In genomic region chr1:12540580-12541273, GRCh38 we compare ENCODE assay signal across 13 cellular contexts.
A peak's percentile ranks its signal among the peaks of the same experiment; 100 is the strongest.
DNase-seq lines count a peak whose midpoint lies in the region; ATAC-seq, FAIRE-seq and TF ChIP-seq lines count a peak whose summit lies in the region.
"Had no signal": no experiment of that assay in that cellular context is flagged by ENCODE, and none has a peak within 500 bp of the region (broad histone marks: within the 10 kb centered on the region; RNA-seq: fewer than 3 reads in every experiment).

No MANE protein-coding gene starts in this region.

- no peaks in the 10 kb centered on the region for H3K27me3 ChIP-seq in BLaER1 treated with 17β-estradiol and CSF1 and Interleukin-3, amounts not matched to agents 10 nM and 100 nM
- no peaks in the 10 kb centered on the region for H3K27me3 ChIP-seq in astrocyte (ENCODE audit: insufficient read depth, low read length)

- no peak for ATAC-seq in HG02610 (IDR thresholded peaks at IDR 0.05; ENCODE audit: unreplicated experiment)

- FAIRE-seq in astrocyte (lab: Jason Lieb, UNC) = no peak

- peaks cover 15 to 25% (median 21%) of the 10 kb centered on the region in 11 experiments for H3K9me3 ChIP-seq in BLaER1 treated with 17β-estradiol and CSF1 and Interleukin-3, amounts not matched to agents 10 nM and 100 nM (replicated peaks in 1 of 11)
- H3K9me3 ChIP-seq in astrocyte (ENCODE audit: insufficient read depth, low read depth, low read length) (no peaks in the 10 kb centered on the region), iPS-18c (ENCODE audit: control insufficient read depth, insufficient read depth, low read length) (no peaks in the 10 kb centered on the region)

- no peaks in the 10 kb centered on the region for H3K4me1 Mint-ChIP-seq in astrocyte (ENCODE audit: low read depth, unreplicated experiment)
- peaks cover 30% of the 10 kb centered on the region for H3K4me1 Mint-ChIP-seq in progenitor cell of endocrine pancreas (ENCODE audit: low read depth)

- H3K27me3 Mint-ChIP-seq in astrocyte (ENCODE audit: low read depth, unreplicated experiment) = peaks cover 11% of the 10 kb centered on the region
- H3K27me3 Mint-ChIP-seq in progenitor cell of endocrine pancreas = peaks cover 4% of the 10 kb centered on the region
- H3K27me3 Mint-ChIP-seq: activated naive CD8-positive, alpha-beta T cell had no signal

- no peak overlapping the region for H3K4me3 ChIP-seq in BLaER1 treated with 17β-estradiol and CSF1 and Interleukin-3, amounts not matched to agents 10 nM and 100 nM
- H3K4me3 ChIP-seq in astrocyte (ENCODE audit: insufficient read depth, low read depth, low read length) (no peak overlapping the region), iPS-18c (ENCODE audit: insufficient read depth, low read depth, low read length) (peak overlapping the region; percentile 20; the same call in 1 of the 2 replicates)

- H3K36me3 Mint-ChIP-seq in astrocyte (ENCODE audit: low read depth, unreplicated experiment) (no peaks in the 10 kb centered on the region), progenitor cell of endocrine pancreas (ENCODE audit: insufficient read depth) (no peaks in the 10 kb centered on the region)

- no peak for DNase-seq in astrocyte (ENCODE audit: low read depth)
- no peak for DNase-seq in progenitor cell of endocrine pancreas (ENCODE audit: low spot score, unreplicated experiment)
- no peak for DNase-seq in cerebellar cortex (ENCODE audit: low spot score)
- no peak for DNase-seq in T-helper 9 cell
- DNase-seq in SK-N-DZ (ENCODE audit: low spot score) = no peak
- DNase-seq: activated CD4-positive, alpha-beta memory T cell treated with anti-CD3 and anti-CD28 coated beads for 36 hours; Kasumi-1; NCI-H2081 had no signal

- peaks cover 0 to 6% (median 0%) of the 10 kb centered on the region in 11 experiments; a peak in 3 of 22 replicates for H3K36me3 ChIP-seq in BLaER1 treated with 17β-estradiol and CSF1 and Interleukin-3, amounts not matched to agents 10 nM and 100 nM
- H3K36me3 ChIP-seq in astrocyte (ENCODE audit: insufficient read depth, low read length) = no peaks in the 10 kb centered on the region

- no peak overlapping the region for H3K4me3 Mint-ChIP-seq in astrocyte (ENCODE audit: unreplicated experiment)
- no peak overlapping the region for H3K4me3 Mint-ChIP-seq in progenitor cell of endocrine pancreas (ENCODE audit: low read depth)
- H3K4me3 Mint-ChIP-seq: activated CD4-positive, alpha-beta memory T cell treated with anti-CD3 and anti-CD28 coated beads for 36 hours; activated naive CD8-positive, alpha-beta T cell; T-helper 1 cell treated with Interleukin-12 subunit alpha and Interleukin-12 subunit beta and Interleukin-4 antibody, amounts not matched to agents 30 μg/mL and 1 μg/mL, for 36 hours had no signal

- H3K4me1 ChIP-seq in BLaER1 treated with 17β-estradiol and CSF1 and Interleukin-3, amounts not matched to agents 10 nM and 100 nM = peaks cover 19 to 55% (median 39%) of the 10 kb centered on the region in 10 experiments
- peaks cover 23% of the 10 kb centered on the region for H3K4me1 ChIP-seq in astrocyte (ENCODE audit: insufficient read depth, low read length)

- no peak overlapping the region for H3K27ac ChIP-seq in BLaER1 treated with 17β-estradiol and CSF1 and Interleukin-3, amounts not matched to agents 10 nM and 100 nM
- peak overlapping the region; percentile 48 for H3K27ac ChIP-seq in astrocyte (ENCODE audit: low read depth, low read length)

- peak overlapping the region; percentile 41 to 94 (median 78) for H3K4me2 ChIP-seq in BLaER1 treated with 17β-estradiol and CSF1 and Interleukin-3, amounts not matched to agents 10 nM and 100 nM
- H3K4me2 ChIP-seq in astrocyte (ENCODE audit: low read length) = peak overlapping the region; percentile 57

- H3K9ac ChIP-seq in BLaER1 treated with 17β-estradiol and CSF1 and Interleukin-3, amounts not matched to agents 10 nM and 100 nM = peak overlapping the region in 6 of 11 experiments; percentile 28 to 65 (median 50); a peak in 6 of 22 replicates
- H3K9ac ChIP-seq in astrocyte (ENCODE audit: low read length) = peak overlapping the region; percentile 39

- H3K27ac Mint-ChIP-seq in astrocyte (ENCODE audit: unreplicated experiment) (no peak overlapping the region), progenitor cell of endocrine pancreas (peak overlapping the region; percentile 56)
- H3K27ac Mint-ChIP-seq: activated CD4-positive, alpha-beta memory T cell treated with anti-CD3 and anti-CD28 coated beads for 36 hours; activated naive CD8-positive, alpha-beta T cell; T-helper 1 cell treated with Interleukin-12 subunit alpha and Interleukin-12 subunit beta and Interleukin-4 antibody, amounts not matched to agents 30 μg/mL and 1 μg/mL, for 36 hours had no signal

- TF ChIP-seq CTCF in astrocyte (IDR thresholded peaks at IDR 0.05; ENCODE audit: insufficient read depth, low read depth, low read length) (no peak), progenitor cell of endocrine pancreas (IDR thresholded peaks at IDR 0.05; ENCODE audit: unreplicated experiment) (no peak)

- no peaks in the 10 kb centered on the region; a peak in 1 of 22 replicates for H4K20me1 ChIP-seq in BLaER1 treated with 17β-estradiol and CSF1 and Interleukin-3, amounts not matched to agents 10 nM and 100 nM
- no peaks in the 10 kb centered on the region for H4K20me1 ChIP-seq in astrocyte (ENCODE audit: insufficient read depth, low read length)

- no peaks in the 10 kb centered on the region for H3K79me2 ChIP-seq in astrocyte (ENCODE audit: insufficient read depth, low read length)

- peaks cover 7% of the 10 kb centered on the region for H3K9me3 Mint-ChIP-seq in astrocyte (ENCODE audit: unreplicated experiment)
- H3K9me3 Mint-ChIP-seq in progenitor cell of endocrine pancreas (ENCODE audit: low read depth) = no peaks in the 10 kb centered on the region

- H2AFZ ChIP-seq in astrocyte (ENCODE audit: low read depth, low read length) = peak overlapping the region; percentile 13
